ENCODE assay signal across 19 cellular contexts in genomic region chr5:55911784-55912653, GRCh38.
DNase-seq lines count a peak whose midpoint lies in the region; ATAC-seq and FAIRE-seq lines count a peak whose summit lies in the region.
"Had no signal": no experiment of that assay in that cellular context is flagged by ENCODE, and none has a peak within 500 bp of the region (broad histone marks: within the 10 kb centered on the region; RNA-seq: fewer than 3 reads in every experiment).

No MANE protein-coding gene starts in this region.

- in situ Hi-C loops in ACHN (cut with HindIII; ENCODE audit: low pct_ligation_motif_present, low pct_unique_long_range_greater_than_20kb, low sequenced_read_pairs): no loop called here

- peak; percentile 48 for FAIRE-seq in GM19239 (lab: Jason Lieb, UNC)
- FAIRE-seq: kidney had no signal

- ATAC-seq in GM19324 (IDR thresholded peaks at IDR 0.05; ENCODE audit: low FRiP score, unreplicated experiment): no peak
- ATAC-seq: natural killer cell treated with Interleukin-12 subunit alpha and Interleukin-12 subunit beta and Interleukin-15 and Interleukin-18, amount 100 ng/mL, for 72 hours; psoas muscle had no signal

- DNase-seq in ACHN (peak; percentile 11), GM19239 (ENCODE audit: insufficient read length, low spot score) (no peak), RKO (ENCODE audit: low spot score) (peak; percentile 47), fibroblast of peridontal ligament (ENCODE audit: extremely low read depth) (peak; percentile 82), AML-193 (lab: John Stamatoyannopoulos, UW) (no peak), cardiac septum (ENCODE audit: low spot score) (no peak)
- DNase-seq in stimulated activated CD4-positive, alpha-beta T cell treated with anti-CD3 and anti-CD28 coated beads, Interleukin-2, amount 100 ng/mL, for 48 hours: no peak
- DNase-seq: activated CD4-positive, alpha-beta T cell treated with anti-CD3 and anti-CD28 coated beads, Interleukin-2, amount 50 U/mL, for 4 hours; anterior cingulate cortex; H9; head of caudate nucleus; kidney; mesendoderm; NCI-H2081 treated with DMSO at 0.1 percent for 48 hours; NCI-H526; psoas muscle; stimulated activated CD4-positive, alpha-beta T cell treated with anti-CD3 and anti-CD28 coated beads, Interleukin-12 subunit alpha, Interleukin-12 subunit beta, amount 100 ng/mL, for 4 hours had no signal

- intact Hi-C loops in cardiac septum (cut with DNase I): no loop called here

Comparison
In these comparisons a context has a peak if more than half of its experiments do, and no peak if none do; other contexts are left out.
1. DNase-seq: peak in ACHN (single experiment), RKO (single experiment) and fibroblast of peridontal ligament (single experiment); none in GM19239 (single experiment), AML-193 (0 of 2), cardiac septum (single experiment) and stimulated activated CD4-positive, alpha-beta T cell treated with anti-CD3 and anti-CD28 coated beads, Interleukin-2, amount 100 ng/mL, for 48 hours (0 of 2).